In genomic region chr5:177098772-177099152, GRCh38 we compare ENCODE assay signal across 16 cellular contexts. TPM values are rescaled to one million over a fixed set of nuclear protein-coding genes. Genes with fewer than 3 reads are reported as not detected.
DNase-seq lines count a peak whose midpoint lies in the region; ATAC-seq and TF ChIP-seq lines count a peak whose summit lies in the region.
"Had no signal": no experiment of that assay in that cellular context is flagged by ENCODE, and none has a peak within 500 bp of the region (broad histone marks: within the 10 kb centered on the region; RNA-seq: fewer than 3 reads in every experiment).

No MANE protein-coding gene starts in this region.

- DNase-seq in IMR-90 (peak; percentile 68), mucosa of descending colon (peak in 1 of 3 donors; percentile 44), transverse colon (no peak), retina (no peak), islet precursor cell (no peak)
- no peak for DNase-seq in stimulated activated naive CD8-positive, alpha-beta T cell treated with anti-CD3 and anti-CD28 coated beads, Interleukin-15, amount 100 ng/mL, for 72 hours
- DNase-seq: activated CD4-positive, CD25-positive, alpha-beta regulatory T cell; activated T-cell treated with anti-CD3 and anti-CD28 coated beads, Interleukin-2, amount 50 U/mL, for 72 hours; GF-D8; natural killer cell; NCI-H1048; NCI-H2029 treated with DMSO at 0.1 percent for 48 hours; Right ventricle myocardium superior had no signal

- dilution Hi-C loops in IMR-90 (cut with HindIII; ENCODE audit: low sequenced_read_pairs, unreplicated experiment), result no loop called here

- H3K27me3 Mint-ChIP-seq in stimulated activated naive CD8-positive, alpha-beta T cell treated with anti-CD3 and anti-CD28 coated beads, Interleukin-15, amount 100 ng/mL, for 72 hours, result peaks cover 21% of the 10 kb centered on the region

- peak overlapping the region; percentile 85 for H3K14ac ChIP-seq in IMR-90 (replicated peaks; ENCODE audit: low read depth, low read length)

- no peak for TF ChIP-seq RAD21 in IMR-90 (IDR thresholded peaks at IDR 0.05; ENCODE audit: low read length)

- TF ChIP-seq EP300 in transverse colon (IDR thresholded peaks at IDR 0.05; ENCODE audit: low read depth), result no peak

- H3K9me3 ChIP-seq in IMR-90 (ENCODE audit: control insufficient read depth, insufficient read depth, low read length) (no peaks in the 10 kb centered on the region), ectodermal cell (ENCODE audit: control insufficient read depth, low read length) (no peaks in the 10 kb centered on the region), mucosa of descending colon (no peaks in the 10 kb centered on the region), transverse colon (no peaks in the 10 kb centered on the region)

- H2BK15ac ChIP-seq in IMR-90 (ENCODE audit: low read depth, low read length), result peak overlapping the region; percentile 54; the same call in 1 of the 3 replicates

- H4K20me1 ChIP-seq in IMR-90 (ENCODE audit: insufficient read depth, low read length), result no peaks in the 10 kb centered on the region

- H3K9ac ChIP-seq in IMR-90 (ENCODE audit: low read depth, low read length), result 0 out of 2 replicates have a peak overlapping the region, but pooled peaks have one; percentile 22

- H2AK5ac ChIP-seq in IMR-90 (ENCODE audit: low read depth, low read length), result peak overlapping the region; percentile 18

- H3K23ac ChIP-seq in IMR-90 (ENCODE audit: low read depth, low read length), result peak overlapping the region; percentile 27; the same call in 1 of the 2 replicates

- POLR2A ChIA-PET in IMR-90 (lab: Charles Lee; ENCODE audit: unreplicated experiment), result no interaction called here

- no peaks in the 10 kb centered on the region for H3K79me1 ChIP-seq in IMR-90 (ENCODE audit: low read depth in 1 of 2, low read length in 2 of 2)

- H4K8ac ChIP-seq in IMR-90 (ENCODE audit: low read depth in 2 of 2, low read length in 2 of 2), result peak overlapping the region; percentile 29 to 78; a peak in 3 of 4 replicates

- ATAC-seq in IMR-90 (ENCODE audit: low read depth) (peak; percentile 70), mucosa of descending colon (peak; percentile 34), GM21825 (IDR thresholded peaks at IDR 0.05; ENCODE audit: unreplicated experiment) (no peak)
- ATAC-seq in stimulated activated naive CD8-positive, alpha-beta T cell treated with anti-CD3 and anti-CD28 coated beads, Interleukin-15, amount 100 ng/mL, for 72 hours, result no peak
- ATAC-seq: activated T-cell treated with anti-CD3 and anti-CD28 coated beads, Interleukin-2, amount 50 U/mL, for 72 hours; natural killer cell had no signal

- H4K91ac ChIP-seq in IMR-90 (ENCODE audit: insufficient read depth, low read depth, low read length), result peak overlapping the region; percentile 77

- H3K4me1 Mint-ChIP-seq in stimulated activated naive CD8-positive, alpha-beta T cell treated with anti-CD3 and anti-CD28 coated beads, Interleukin-15, amount 100 ng/mL, for 72 hours, result no peaks in the 10 kb centered on the region
- H3K4me1 Mint-ChIP-seq: natural killer cell had no signal

- WGBS in IMR-90 (ENCODE audit: extremely low coverage in 2 of 2, insufficient read length in 1 of 2), 2 experiments, result no CpG with 5 or more reads among the region's 5 CpGs
- 64 to 71% methylated on average over 5 of the region's 5 CpGs for WGBS in ectodermal cell, 2 experiments
- WGBS in transverse colon (ENCODE audit: low coverage in 1 of 2), 2 donors, result 47% methylated on average over 5 of the region's 5 CpGs; no CpG with 5 or more reads in 1 of the 2 donors

- peak overlapping the region; percentile 8 for H4K5ac ChIP-seq in IMR-90 (ENCODE audit: low read depth, low read length)

- H3K27me3 ChIP-seq in IMR-90 (ENCODE audit: control insufficient read depth, insufficient read depth, low read length) (no peaks in the 10 kb centered on the region), ectodermal cell (ENCODE audit: control insufficient read depth, insufficient read depth, low read length, poor library complexity, severe bottlenecking) (no peaks in the 10 kb centered on the region), transverse colon (no peaks in the 10 kb centered on the region)

- H3K9me3 Mint-ChIP-seq in stimulated activated naive CD8-positive, alpha-beta T cell treated with anti-CD3 and anti-CD28 coated beads, Interleukin-15, amount 100 ng/mL, for 72 hours, result no peaks in the 10 kb centered on the region
- H3K9me3 Mint-ChIP-seq: activated T-cell treated with anti-CD3 and anti-CD28 coated beads, Interleukin-2, amount 50 U/mL, for 72 hours; natural killer cell had no signal

- peak overlapping the region in 1 of 2 donors; percentile 72 for H3K27ac Mint-ChIP-seq in stimulated activated naive CD8-positive, alpha-beta T cell treated with anti-CD3 and anti-CD28 coated beads, Interleukin-15, amount 100 ng/mL, for 72 hours
- H3K27ac Mint-ChIP-seq: activated T-cell treated with anti-CD3 and anti-CD28 coated beads, Interleukin-2, amount 50 U/mL, for 72 hours; natural killer cell had no signal

- H3K4me3 ChIP-seq in IMR-90 (ENCODE audit: insufficient read depth, low read depth, low read length) (no peak overlapping the region), ectodermal cell (ENCODE audit: insufficient read depth, low read depth, low read length) (no peak overlapping the region), mucosa of descending colon (no peak overlapping the region), transverse colon (no peak overlapping the region)
- H3K4me3 ChIP-seq: K562 had no signal

- peak overlapping the region; percentile 61 for H2AK9ac ChIP-seq in IMR-90 (replicated peaks; ENCODE audit: low read depth, low read length, poor library complexity)

- TF ChIP-seq POLR2A in IMR-90 (IDR thresholded peaks at IDR 0.05; ENCODE audit: low read depth, low read length), result no peak
- TF ChIP-seq POLR2A in transverse colon (IDR thresholded peaks at IDR 0.05), result no peak

- CTCF ChIA-PET in IMR-90 (lab: Yijun Ruan, JAX), result interaction anchor here (1.1 to 1.3 kb wide), 4 partner anchors 12 to 27 kb away, joined by 3 to 6 read pairs (median 4); partner anchors contain the start of gene FGFR4

- in situ Hi-C loops in IMR-90 (cut with MboI; ENCODE audit: low sequenced_read_pairs) (no loop called here), transverse colon (cut with MboI; ENCODE audit: low pct_ligation_motif_present in 1 of 4, low pct_unique_long_range_greater_than_20kb in 1 of 4, low sequenced_read_pairs in 3 of 4) (no loop called here)

- 0 out of 2 replicates have a peak, but pooled peaks cover 6% of the 10 kb centered on the region for H3K9me1 ChIP-seq in IMR-90 (ENCODE audit: insufficient read depth, low read length)

- no peak overlapping the region for H3K56ac ChIP-seq in IMR-90 (ENCODE audit: extremely low read depth, insufficient read depth, low read length)

- H2BK120ac ChIP-seq in IMR-90 (ENCODE audit: low read depth, low read length), result peak overlapping the region; percentile 82

- H2AFZ ChIP-seq in IMR-90 (replicated peaks; ENCODE audit: low read length, poor library complexity), result peak overlapping the region; percentile 88

- peak overlapping the region; percentile 62; the same call in 1 of the 2 replicates for H2BK20ac ChIP-seq in IMR-90 (ENCODE audit: low read depth, low read length)

- H3K36me3 ChIP-seq in IMR-90 (ENCODE audit: control insufficient read depth, insufficient read depth, low read length) (peaks cover 4% of the 10 kb centered on the region; the same call in 1 of the 2 replicates), ectodermal cell (ENCODE audit: control insufficient read depth, insufficient read depth, low read length) (no peaks in the 10 kb centered on the region), mucosa of descending colon (ENCODE audit: low read depth) (no peaks in the 10 kb centered on the region), transverse colon (no peaks in the 10 kb centered on the region)

- no TSS peak for BruUV-seq in IMR-90 (replicated peaks; lab: Mats Ljungman, UMichigan)

- peak overlapping the region; percentile 87 for H3K4ac ChIP-seq in IMR-90 (ENCODE audit: low read depth, low read length)

- H3K27ac ChIP-seq in IMR-90 (ENCODE audit: insufficient read depth, low read length), result peak overlapping the region; percentile 83
- peak overlapping the region; percentile 53 for H3K27ac ChIP-seq in ectodermal cell (ENCODE audit: insufficient read depth, low read depth, low read length, poor library complexity, severe bottlenecking)
- peak overlapping the region; percentile 59 to 70 (median 63) for H3K27ac ChIP-seq in transverse colon

- no peak overlapping the region for H3K4me3 Mint-ChIP-seq in stimulated activated naive CD8-positive, alpha-beta T cell treated with anti-CD3 and anti-CD28 coated beads, Interleukin-15, amount 100 ng/mL, for 72 hours
- H3K4me3 Mint-ChIP-seq: activated T-cell treated with anti-CD3 and anti-CD28 coated beads, Interleukin-2, amount 50 U/mL, for 72 hours; natural killer cell had no signal

- peaks cover 38% of the 10 kb centered on the region for H3K4me1 ChIP-seq in IMR-90 (ENCODE audit: control insufficient read depth, insufficient read depth, low read length)
- peaks cover 20% of the 10 kb centered on the region for H3K4me1 ChIP-seq in ectodermal cell (ENCODE audit: control insufficient read depth, insufficient read depth, low read length)
- H3K4me1 ChIP-seq in mucosa of descending colon (ENCODE audit: low read depth), result peaks cover 20% of the 10 kb centered on the region
- H3K4me1 ChIP-seq in transverse colon, result peaks cover 0 to 34% (median 17%) of the 10 kb centered on the region in 4 donors

- peak overlapping the region; percentile 56 for H3K18ac ChIP-seq in IMR-90 (ENCODE audit: low read depth, low read length)

- H3K4me2 ChIP-seq in IMR-90 (ENCODE audit: low read depth, low read length), result peak overlapping the region; percentile 11; the same call in 1 of the 2 replicates

- H2BK5ac ChIP-seq in IMR-90 (ENCODE audit: low read depth, low read length, poor library complexity, severe bottlenecking), result peak overlapping the region; percentile 52

- intact Hi-C loops in IMR-90 (cut with micrococcal nuclease) (no loop called here), mucosa of descending colon (cut with DNase I, micrococcal nuclease) (no loop called here), transverse colon (cut with DNase I; ENCODE audit: low total_unique reads) (loop anchor here (10.0 kb wide), 1 partner anchor 1634 kb away; no protein-coding TSS in a partner anchor)

- no peak for TF ChIP-seq CTCF in IMR-90 (conservative IDR thresholded peaks at IDR 0.05; ENCODE audit: low read depth, low read length)
- TF ChIP-seq CTCF in mucosa of descending colon (IDR thresholded peaks at IDR 0.05), result no peak
- TF ChIP-seq CTCF in transverse colon (IDR thresholded peaks at IDR 0.05), result no peak

RNA-seq across cellular contexts. Expression of gene FGFR4, which starts 12.0 kb away (rescaled TPM):
- 0.90 and 1.7 TPM in 2 replicates for total RNA-seq in IMR-90 (2012; rRNA removed)
- polyA plus RNA-seq in IMR-90 (2012; rRNA removed), result 2.4 TPM in 2 replicates
- 2.5 TPM in 2 replicates for polyA plus RNA-seq in IMR-90 (2012; cell fraction: cytosol; rRNA removed)
- 5.8 and 8.5 TPM in 2 replicates for polyA plus RNA-seq in IMR-90 (2012; cell fraction: nucleus; rRNA removed; ENCODE audit: low replicate concordance)
- polyA plus RNA-seq in ectodermal cell (2013, experiment 1 of 4), result 22.9 TPM
- polyA plus RNA-seq in ectodermal cell (2013, experiment 2 of 4), result 25.1 TPM
- polyA plus RNA-seq in ectodermal cell (2013, experiment 3 of 4), result 17.0 TPM
- 17.8 TPM for polyA plus RNA-seq in ectodermal cell (2013, experiment 4 of 4)
- 10 to 100 TPM; 25.3 to 60.3 (median 28.9) TPM for total RNA-seq in mucosa of descending colon
- 10 to 100 TPM; 15.3 to 86.2 (median 22.2) TPM for total RNA-seq in transverse colon

RNA-seq across cellular contexts. Expression of gene NSD1, which starts 34.8 kb away (rescaled TPM):
- total RNA-seq in IMR-90 (2012; rRNA removed), result 31.0 and 34.2 TPM in 2 replicates
- 7.7 and 8.1 TPM in 2 replicates for polyA plus RNA-seq in IMR-90 (2012; rRNA removed)
- polyA plus RNA-seq in IMR-90 (2012; cell fraction: cytosol; rRNA removed), result 2.4 and 3.2 TPM in 2 replicates
- 5.7 and 14.9 TPM in 2 replicates for polyA plus RNA-seq in IMR-90 (2012; cell fraction: nucleus; rRNA removed; ENCODE audit: low replicate concordance)
- 61.9 TPM for polyA plus RNA-seq in ectodermal cell (2013, experiment 1 of 4)
- polyA plus RNA-seq in ectodermal cell (2013, experiment 2 of 4), result 77.6 TPM
- polyA plus RNA-seq in ectodermal cell (2013, experiment 3 of 4), result 39.2 TPM
- 50.7 TPM for polyA plus RNA-seq in ectodermal cell (2013, experiment 4 of 4)
- total RNA-seq in mucosa of descending colon, result 100 to 1,000 TPM in 1 of 3 donors, 10 to 100 TPM in 2; 59.3 to 103 (median 69.7) TPM
- total RNA-seq in transverse colon, result 10 to 100 TPM; 32.6 to 84.9 (median 60.7) TPM

Comparison
In these comparisons a context has a peak if more than half of its experiments do, and no peak if none do; other contexts are left out.
1. ATAC-seq: peak in IMR-90 (single experiment) and mucosa of descending colon (single experiment); none in GM21825 (single experiment) and stimulated activated naive CD8-positive, alpha-beta T cell treated with anti-CD3 and anti-CD28 coated beads, Interleukin-15, amount 100 ng/mL, for 72 hours (single experiment).
2. Peak in every context shown above with its lines, with median percentiles within 50 percentile points of each other: H3K27ac ChIP-seq.